ENCODE assay signal across 30 cellular contexts in the genomic region with DNA sequence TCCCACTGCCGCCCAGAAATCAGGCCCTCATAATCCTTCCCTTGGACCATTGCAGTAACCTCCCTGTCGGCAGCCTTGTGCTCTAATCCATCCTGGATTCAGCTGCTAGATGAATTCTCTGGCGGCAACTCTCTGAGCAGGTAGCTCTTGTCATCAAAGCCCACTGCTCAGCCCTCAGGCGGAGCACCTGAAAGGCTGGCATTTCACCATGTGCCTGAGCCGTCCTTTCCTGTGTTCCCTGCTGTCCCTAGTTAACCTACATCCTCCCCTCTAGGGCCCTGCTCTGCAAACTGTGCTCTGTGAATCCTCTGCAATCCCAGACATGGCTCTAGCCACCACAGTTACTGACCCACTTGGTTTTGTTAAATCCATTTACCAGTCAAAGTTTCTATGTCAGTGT.
"Had no signal": no experiment of that assay in that cellular context is flagged by ENCODE, and none has a peak within 500 bp of the region (broad histone marks: within the 10 kb centered on the region; RNA-seq: fewer than 3 reads in every experiment).

No MANE protein-coding gene starts in this region.

- H3K27ac Mint-ChIP-seq: activated CD4-positive, alpha-beta memory T cell treated with anti-CD3 and anti-CD28 coated beads for 36 hours; activated CD4-positive, alpha-beta T cell treated with anti-CD3 and anti-CD28 coated beads for 36 hours; activated CD4-positive, alpha-beta T cell treated with anti-CD3 and anti-CD28 coated beads, Interleukin-2, amount 10 ng/mL, durations not matched to agents 24 days and 14 days; activated CD8-positive, alpha-beta memory T cell treated with anti-CD3 and anti-CD28 coated beads, Interleukin-2, amount 10 ng/mL, durations not matched to agents 7 days and 5 days; activated CD8-positive, alpha-beta T cell treated with anti-CD3 and anti-CD28 coated beads, Interleukin-2, amount 10 ng/mL, durations not matched to agents 7 days and 5 days; activated naive CD4-positive, alpha-beta T cell treated with anti-CD3 and anti-CD28 coated beads for 36 hours; activated naive CD4-positive, alpha-beta T cell treated with anti-CD3 and anti-CD28 coated beads, Interleukin-2, amount 50 U/mL, for 24 hours; activated naive CD8-positive, alpha-beta T cell treated with anti-CD3 and anti-CD28 coated beads for 36 hours; activated naive CD8-positive, alpha-beta T cell treated with anti-CD3 and anti-CD28 coated beads, Interleukin-2, amount 50 U/mL, for 24 hours; activated T-helper 1 cell treated with anti-CD3 and anti-CD28 coated beads, Interleukin-12 subunit alpha, Interleukin-12 subunit beta, Interleukin-2, Interleukin-4 antibody, amounts not matched to agents 30 ng/mL and 10 ng/mL and 1 ng/mL, durations not matched to agents 14 hours and 24 hours and 36 hours; activated T-helper 2 cell treated with anti-CD3 and anti-CD28 coated beads, Interferon-gamma antibody, Interleukin-2, Interleukin-4, amounts not matched to agents 10 μg/mL and 5 μg/mL and 100 μg/mL, durations not matched to agents 14 hours and 24 hours and 36 hours; T-helper 17 cell; T-helper 2 cell treated with Interferon-gamma antibody and Interleukin-4, amounts not matched to agents 5 μg/mL and 100 μg/mL, for 36 hours had no signal

- H3K27me3 Mint-ChIP-seq: activated CD4-positive, alpha-beta memory T cell treated with anti-CD3 and anti-CD28 coated beads for 36 hours; activated CD4-positive, alpha-beta T cell treated with anti-CD3 and anti-CD28 coated beads for 36 hours; activated CD4-positive, alpha-beta T cell treated with anti-CD3 and anti-CD28 coated beads, Interleukin-2, amount 10 ng/mL, durations not matched to agents 24 days and 14 days; activated CD8-positive, alpha-beta memory T cell treated with anti-CD3 and anti-CD28 coated beads, Interleukin-2, amount 10 ng/mL, durations not matched to agents 7 days and 5 days; activated naive CD8-positive, alpha-beta T cell treated with anti-CD3 and anti-CD28 coated beads for 36 hours; brain; T-helper 17 cell had no signal

- ATAC-seq: activated CD4-positive, alpha-beta T cell treated with anti-CD3 and anti-CD28 coated beads for 36 hours; activated CD8-positive, alpha-beta memory T cell treated with anti-CD3 and anti-CD28 coated beads, Interleukin-2, amount 10 ng/mL, durations not matched to agents 7 days and 5 days; activated CD8-positive, alpha-beta T cell treated with anti-CD3 and anti-CD28 coated beads, Interleukin-2, amount 10 ng/mL, durations not matched to agents 7 days and 5 days; activated naive CD8-positive, alpha-beta T cell treated with anti-CD3 and anti-CD28 coated beads, Interleukin-2, amount 50 U/mL, for 24 hours; gastroesophageal sphincter; heart right ventricle; T-helper 17 cell had no signal

- H3K4me3 Mint-ChIP-seq: activated CD4-positive, alpha-beta memory T cell treated with anti-CD3 and anti-CD28 coated beads for 36 hours; activated CD4-positive, alpha-beta T cell treated with anti-CD3 and anti-CD28 coated beads for 36 hours; activated CD4-positive, alpha-beta T cell treated with anti-CD3 and anti-CD28 coated beads, Interleukin-2, amount 10 ng/mL, durations not matched to agents 24 days and 14 days; activated CD8-positive, alpha-beta memory T cell treated with anti-CD3 and anti-CD28 coated beads, Interleukin-2, amount 10 ng/mL, durations not matched to agents 7 days and 5 days; activated CD8-positive, alpha-beta T cell treated with anti-CD3 and anti-CD28 coated beads, Interleukin-2, amount 10 ng/mL, durations not matched to agents 7 days and 5 days; activated naive CD4-positive, alpha-beta T cell treated with anti-CD3 and anti-CD28 coated beads for 36 hours; activated naive CD4-positive, alpha-beta T cell treated with anti-CD3 and anti-CD28 coated beads, Interleukin-2, amount 50 U/mL, for 24 hours; activated naive CD8-positive, alpha-beta T cell treated with anti-CD3 and anti-CD28 coated beads for 36 hours; activated naive CD8-positive, alpha-beta T cell treated with anti-CD3 and anti-CD28 coated beads, Interleukin-2, amount 50 U/mL, for 24 hours; activated T-helper 1 cell treated with anti-CD3 and anti-CD28 coated beads, Interleukin-12 subunit alpha, Interleukin-12 subunit beta, Interleukin-2, Interleukin-4 antibody, amounts not matched to agents 30 ng/mL and 10 ng/mL and 1 ng/mL, durations not matched to agents 14 hours and 24 hours and 36 hours; brain; central memory CD8-positive, alpha-beta T cell; T-helper 17 cell; T-helper 2 cell treated with Interferon-gamma antibody and Interleukin-4, amounts not matched to agents 5 μg/mL and 100 μg/mL, for 36 hours had no signal

- H3K36me3 Mint-ChIP-seq: activated CD4-positive, alpha-beta memory T cell treated with anti-CD3 and anti-CD28 coated beads for 36 hours; activated CD8-positive, alpha-beta memory T cell treated with anti-CD3 and anti-CD28 coated beads, Interleukin-2, amount 10 ng/mL, durations not matched to agents 7 days and 5 days; activated naive CD4-positive, alpha-beta T cell treated with anti-CD3 and anti-CD28 coated beads, Interleukin-2, amount 50 U/mL, for 24 hours; activated naive CD8-positive, alpha-beta T cell treated with anti-CD3 and anti-CD28 coated beads for 36 hours had no signal

- H3K4me1 Mint-ChIP-seq: activated CD4-positive, alpha-beta T cell treated with anti-CD3 and anti-CD28 coated beads for 36 hours; activated CD4-positive, alpha-beta T cell treated with anti-CD3 and anti-CD28 coated beads, Interleukin-2, amount 10 ng/mL, durations not matched to agents 24 days and 14 days; activated CD8-positive, alpha-beta memory T cell treated with anti-CD3 and anti-CD28 coated beads, Interleukin-2, amount 10 ng/mL, durations not matched to agents 7 days and 5 days; activated naive CD4-positive, alpha-beta T cell treated with anti-CD3 and anti-CD28 coated beads, Interleukin-2, amount 50 U/mL, for 24 hours; activated naive CD8-positive, alpha-beta T cell treated with anti-CD3 and anti-CD28 coated beads for 36 hours; activated naive CD8-positive, alpha-beta T cell treated with anti-CD3 and anti-CD28 coated beads, Interleukin-2, amount 50 U/mL, for 24 hours; central memory CD8-positive, alpha-beta T cell; T-helper 17 cell had no signal

- H3K9me3 Mint-ChIP-seq: activated naive CD4-positive, alpha-beta T cell treated with anti-CD3 and anti-CD28 coated beads, Interleukin-2, amount 50 U/mL, for 24 hours; activated T-helper 1 cell treated with anti-CD3 and anti-CD28 coated beads, Interleukin-12 subunit alpha, Interleukin-12 subunit beta, Interleukin-2, Interleukin-4 antibody, amounts not matched to agents 30 ng/mL and 10 ng/mL and 1 ng/mL, durations not matched to agents 14 hours and 24 hours and 36 hours; activated T-helper 2 cell treated with anti-CD3 and anti-CD28 coated beads, Interferon-gamma antibody, Interleukin-2, Interleukin-4, amounts not matched to agents 10 μg/mL and 5 μg/mL and 100 μg/mL, durations not matched to agents 14 hours and 24 hours and 36 hours; T-helper 2 cell treated with Interferon-gamma antibody and Interleukin-4, amounts not matched to agents 5 μg/mL and 100 μg/mL, for 36 hours had no signal

- DNase-seq: activated CD4-positive, alpha-beta memory T cell treated with anti-CD3 and anti-CD28 coated beads for 36 hours; activated CD4-positive, alpha-beta T cell treated with anti-CD3 and anti-CD28 coated beads for 36 hours; activated CD4-positive, alpha-beta T cell treated with anti-CD3 and anti-CD28 coated beads, Interleukin-2, amount 10 ng/mL, durations not matched to agents 24 days and 14 days; activated CD4-positive, CD25-positive, alpha-beta regulatory T cell; activated CD4-positive, CD25-positive, alpha-beta regulatory T cell treated with anti-CD3 and anti-CD28 coated beads, Interleukin-2, amount 50 U/mL, for 72 hours; activated CD8-positive, alpha-beta memory T cell treated with anti-CD3 and anti-CD28 coated beads, Interleukin-2, amount 10 ng/mL, durations not matched to agents 7 days and 5 days; activated CD8-positive, alpha-beta memory T cell treated with anti-CD3 and anti-CD28 coated beads, Interleukin-2, amount 50 U/mL, for 4 hours; activated CD8-positive, alpha-beta T cell treated with anti-CD3 and anti-CD28 coated beads, Interleukin-2, amount 10 ng/mL, durations not matched to agents 7 days and 5 days; activated effector memory CD4-positive, alpha-beta T cell treated with anti-CD3 and anti-CD28 coated beads, Interleukin-2, amount 50 U/mL, for 16 hours; activated naive CD4-positive, alpha-beta T cell treated with anti-CD3 and anti-CD28 coated beads for 36 hours; activated naive CD8-positive, alpha-beta T cell treated with anti-CD3 and anti-CD28 coated beads for 36 hours; activated naive CD8-positive, alpha-beta T cell treated with anti-CD3 and anti-CD28 coated beads, Interleukin-2, amount 50 U/mL, for 24 hours; activated T-cell treated with anti-CD3 and anti-CD28 coated beads, Interleukin-2, amount 50 U/mL, for 1 hour; activated T-cell treated with anti-CD3 and anti-CD28 coated beads, Interleukin-2, amount 50 U/mL, for 48 hours; colonic mucosa; effector CD8-positive, alpha-beta T cell; esophagus squamous epithelium; foreskin melanocyte; heart right ventricle; T-helper 1 cell; T-helper 17 cell; T1000; WERI-Rb-1 had no signal
